ENCODE assay signal across 15 cellular contexts in the genomic region with DNA sequence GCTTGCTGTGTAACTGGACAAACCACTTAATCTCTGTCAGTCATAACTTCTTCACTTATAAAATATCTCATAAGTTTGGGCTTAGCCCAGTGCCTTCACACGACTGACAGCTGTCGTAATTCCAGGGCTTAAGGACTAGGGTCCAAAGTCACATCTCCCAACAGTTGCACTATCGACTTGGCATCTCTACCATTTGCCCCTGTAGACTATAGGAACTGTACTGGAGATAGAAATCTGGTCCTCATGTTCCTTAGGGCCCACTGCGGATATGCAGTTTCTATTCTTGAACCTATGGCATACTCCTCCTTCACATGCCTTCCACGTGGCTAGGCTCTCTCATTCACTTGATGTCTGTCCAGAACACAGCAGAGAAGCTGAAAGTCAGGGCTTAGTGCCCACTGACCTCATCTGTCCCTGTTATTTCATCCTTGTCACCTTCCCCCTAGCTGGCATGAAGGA. TPM values are rescaled to one million over a fixed set of nuclear protein-coding genes. Genes with fewer than 3 reads are reported as not detected.
"Had no signal": no experiment of that assay in that cellular context is flagged by ENCODE, and none has a peak within 500 bp of the region (broad histone marks: within the 10 kb centered on the region; RNA-seq: fewer than 3 reads in every experiment).

No MANE protein-coding gene starts in this region.

- DNase-seq: activated CD4-positive, alpha-beta T cell treated with anti-CD3 and anti-CD28 coated beads for 48 hours; activated naive CD4-positive, alpha-beta T cell treated with anti-CD3 and anti-CD28 coated beads, Interleukin-2, amount 10 ng/mL, durations not matched to agents 7 days and 5 days; effector memory CD4-positive, alpha-beta T cell; naive thymus-derived CD4-positive, alpha-beta T cell; occipital lobe; stimulated activated CD4-positive, alpha-beta T cell treated with anti-CD3 and anti-CD28 coated beads, Interleukin-4, amount 100 ng/mL, for 1 hour; T-helper 17 cell; tibial artery had no signal

- H3K4me1 ChIP-seq: prostate gland had no signal

- H3K9me3 Mint-ChIP-seq: activated naive CD4-positive, alpha-beta T cell treated with anti-CD3 and anti-CD28 coated beads, Interleukin-2, amount 10 ng/mL, durations not matched to agents 7 days and 5 days; activated T-helper 2 cell treated with anti-CD3 and anti-CD28 coated beads, Interferon-gamma antibody, Interleukin-2, Interleukin-4, amounts not matched to agents 10 μg/mL and 5 μg/mL and 100 μg/mL, durations not matched to agents 14 hours and 24 hours and 36 hours had no signal

- H3K4me3 ChIP-seq: prostate gland, tibial artery had no signal

- H3K27ac ChIP-seq: prostate gland, tibial artery had no signal

- H3K27me3 ChIP-seq: tibial artery had no signal

- H3K4me3 Mint-ChIP-seq: activated naive CD4-positive, alpha-beta T cell treated with anti-CD3 and anti-CD28 coated beads, Interleukin-2, amount 10 ng/mL, durations not matched to agents 7 days and 5 days; naive thymus-derived CD4-positive, alpha-beta T cell; T-helper 17 cell had no signal

- H3K9me3 ChIP-seq: prostate gland, tibial artery had no signal

- H3K27ac Mint-ChIP-seq: activated naive CD4-positive, alpha-beta T cell treated with anti-CD3 and anti-CD28 coated beads, Interleukin-2, amount 10 ng/mL, durations not matched to agents 7 days and 5 days; activated T-helper 2 cell treated with anti-CD3 and anti-CD28 coated beads, Interferon-gamma antibody, Interleukin-2, Interleukin-4, amounts not matched to agents 10 μg/mL and 5 μg/mL and 100 μg/mL, durations not matched to agents 14 hours and 24 hours and 36 hours; T-helper 17 cell had no signal

- ATAC-seq: naive thymus-derived CD4-positive, alpha-beta T cell; T-helper 17 cell had no signal

RNA-seq across cellular contexts. Expression of a gene that starts 2.7 kb away (rescaled TPM):
- total RNA-seq: kidney epithelial cell, lung microvascular endothelial cell had no signal

RNA-seq across cellular contexts. Expression of a gene that starts 7.4 kb away (rescaled TPM):
- total RNA-seq: T-helper 17 cell had no signal

RNA-seq across cellular contexts. Expression of a gene that starts 12.9 kb away (rescaled TPM):
- total RNA-seq: activated T-helper 2 cell treated with anti-CD3 and anti-CD28 coated beads, Interferon-gamma antibody, Interleukin-2, Interleukin-4, amounts not matched to agents 10 μg/mL and 5 μg/mL and 100 μg/mL, durations not matched to agents 14 hours and 24 hours and 36 hours; fibroblast of lung; frontal cortex; kidney epithelial cell; lung microvascular endothelial cell; mononuclear cell; naive thymus-derived CD4-positive, alpha-beta T cell; occipital lobe; T-helper 17 cell had no signal

RNA-seq across cellular contexts. Expression of a gene that starts 22.5 kb away (rescaled TPM):
- total RNA-seq: activated T-helper 2 cell treated with anti-CD3 and anti-CD28 coated beads, Interferon-gamma antibody, Interleukin-2, Interleukin-4, amounts not matched to agents 10 μg/mL and 5 μg/mL and 100 μg/mL, durations not matched to agents 14 hours and 24 hours and 36 hours; fibroblast of lung; frontal cortex; kidney epithelial cell; lung microvascular endothelial cell; mononuclear cell; naive thymus-derived CD4-positive, alpha-beta T cell; occipital lobe; T-helper 17 cell had no signal
